10 cellular contexts compared by ENCODE assay signal in the genomic region with DNA sequence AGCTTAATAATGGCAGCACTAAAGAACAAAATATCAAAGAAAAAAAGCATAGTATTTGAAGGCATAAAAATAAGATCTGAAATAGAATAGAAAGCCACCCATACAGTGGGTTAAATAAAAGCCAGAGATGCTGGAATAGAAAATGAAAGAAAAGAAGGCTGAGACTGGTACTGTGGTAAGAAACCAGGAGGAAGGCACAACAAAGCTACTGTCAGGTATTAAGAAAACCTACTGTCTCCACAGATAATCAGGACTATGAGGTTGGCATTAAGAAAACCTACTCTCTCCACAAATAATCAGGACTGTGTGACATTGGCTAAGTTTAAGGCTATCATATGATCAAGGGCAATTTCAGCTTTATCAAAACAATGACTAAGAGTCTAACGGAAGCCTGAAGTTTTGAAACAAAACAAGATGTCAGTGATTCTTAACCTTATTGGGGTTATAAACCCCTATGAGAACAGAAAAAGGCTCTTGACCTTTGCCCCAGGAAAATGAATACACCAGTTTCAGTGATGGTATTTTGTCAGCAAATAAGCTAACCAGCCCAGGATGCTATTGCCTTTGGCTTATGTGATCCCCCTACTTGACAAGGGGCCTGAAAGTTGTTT. TPM values are rescaled to one million over a fixed set of nuclear protein-coding genes. Genes with fewer than 3 reads are reported as not detected.
DNase-seq lines count a peak whose midpoint lies in the region; ATAC-seq and TF ChIP-seq lines count a peak whose summit lies in the region.
"Had no signal": no experiment of that assay in that cellular context is flagged by ENCODE, and none has a peak within 500 bp of the region (broad histone marks: within the 10 kb centered on the region; RNA-seq: fewer than 3 reads in every experiment).

No MANE protein-coding gene starts in this region.

- peak in 1 of 3 donors; percentile 23 for DNase-seq in CD4-positive, CD25-positive, alpha-beta regulatory T cell
- no peak for DNase-seq in activated naive CD8-positive, alpha-beta T cell treated with anti-CD3 and anti-CD28 coated beads, Interleukin-2, amount 50 U/mL, for 24 hours
- no peak for DNase-seq in activated gamma-delta T cell treated with Interleukin-2 at 50 U/mL for 16 hours
- DNase-seq in substantia nigra (lab: John Stamatoyannopoulos, UW): no peak
- no peak for DNase-seq in tibial artery
- no peak for DNase-seq in activated naive CD4-positive, alpha-beta T cell (lab: John Stamatoyannopoulos, UW)

- H3K4me3 Mint-ChIP-seq in CD4-positive, CD25-positive, alpha-beta regulatory T cell: no peak overlapping the region
- H3K4me3 Mint-ChIP-seq in activated naive CD8-positive, alpha-beta T cell treated with anti-CD3 and anti-CD28 coated beads, Interleukin-2, amount 50 U/mL, for 24 hours: no peak overlapping the region

- H3K27ac Mint-ChIP-seq in CD4-positive, CD25-positive, alpha-beta regulatory T cell: no peak overlapping the region
- H3K27ac Mint-ChIP-seq in activated naive CD8-positive, alpha-beta T cell treated with anti-CD3 and anti-CD28 coated beads, Interleukin-2, amount 50 U/mL, for 24 hours: no peak overlapping the region

- no peak overlapping the region for H3K27ac ChIP-seq in CD4-positive, CD25-positive, alpha-beta regulatory T cell (ENCODE audit: insufficient read depth, low read length, poor library complexity, severe bottlenecking)
- H3K27ac ChIP-seq in substantia nigra (ENCODE audit: low read depth, low read length, poor library complexity, severe bottlenecking) (no peak overlapping the region), tibial artery (no peak overlapping the region)
- H3K27ac ChIP-seq: cardiac muscle cell had no signal

- H3K9me3 Mint-ChIP-seq in CD4-positive, CD25-positive, alpha-beta regulatory T cell: peaks cover 0 to 2% (median 0%) of the 10 kb centered on the region in 7 donors
- H3K9me3 Mint-ChIP-seq in activated naive CD8-positive, alpha-beta T cell treated with anti-CD3 and anti-CD28 coated beads, Interleukin-2, amount 50 U/mL, for 24 hours: no peaks in the 10 kb centered on the region

- peak overlapping the region; percentile 8 for H3K4me3 ChIP-seq in CD4-positive, CD25-positive, alpha-beta regulatory T cell (ENCODE audit: low read depth, low read length)
- H3K4me3 ChIP-seq in tibial artery: no peak overlapping the region
- H3K4me3 ChIP-seq: cardiac muscle cell, K562 had no signal

- peaks cover 25% of the 10 kb centered on the region for H3K27me3 Mint-ChIP-seq in CD4-positive, CD25-positive, alpha-beta regulatory T cell
- H3K27me3 Mint-ChIP-seq in activated naive CD8-positive, alpha-beta T cell treated with anti-CD3 and anti-CD28 coated beads, Interleukin-2, amount 50 U/mL, for 24 hours: no peaks in the 10 kb centered on the region

- H3K4me1 Mint-ChIP-seq in CD4-positive, CD25-positive, alpha-beta regulatory T cell: peaks cover 0 to 3% (median 0%) of the 10 kb centered on the region in 4 donors
- H3K4me1 Mint-ChIP-seq in activated naive CD8-positive, alpha-beta T cell treated with anti-CD3 and anti-CD28 coated beads, Interleukin-2, amount 50 U/mL, for 24 hours: peaks cover 63% of the 10 kb centered on the region

- H3K36me3 Mint-ChIP-seq in CD4-positive, CD25-positive, alpha-beta regulatory T cell: no peaks in the 10 kb centered on the region
- peaks cover 20% of the 10 kb centered on the region for H3K36me3 Mint-ChIP-seq in activated naive CD8-positive, alpha-beta T cell treated with anti-CD3 and anti-CD28 coated beads, Interleukin-2, amount 50 U/mL, for 24 hours (ENCODE audit: low read depth)

- H3K27me3 ChIP-seq in CD4-positive, CD25-positive, alpha-beta regulatory T cell (ENCODE audit: control insufficient read depth, insufficient read depth, low read length): no peaks in the 10 kb centered on the region
- no peaks in the 10 kb centered on the region for H3K27me3 ChIP-seq in tibial artery
- H3K27me3 ChIP-seq: cardiac muscle cell had no signal

- ATAC-seq in CD4-positive, CD25-positive, alpha-beta regulatory T cell (ENCODE audit: low read depth in 2 of 2): no peak
- ATAC-seq in GM19324 (IDR thresholded peaks at IDR 0.05; ENCODE audit: low FRiP score, unreplicated experiment): peak; percentile 55
- peak; percentile 48 for ATAC-seq in HG03135 (IDR thresholded peaks at IDR 0.05; ENCODE audit: unreplicated experiment)
- peak; percentile 4 for ATAC-seq in activated naive CD8-positive, alpha-beta T cell treated with anti-CD3 and anti-CD28 coated beads, Interleukin-2, amount 50 U/mL, for 24 hours
- ATAC-seq: K562 had no signal

- no peak for TF ChIP-seq CTCF in tibial artery (IDR thresholded peaks at IDR 0.05)

- no peaks in the 10 kb centered on the region for H3K4me1 ChIP-seq in CD4-positive, CD25-positive, alpha-beta regulatory T cell (ENCODE audit: control insufficient read depth, insufficient read depth, low read length, poor library complexity, severe bottlenecking)
- H3K4me1 ChIP-seq in tibial artery: no peaks in the 10 kb centered on the region

- H3K9me3 ChIP-seq in CD4-positive, CD25-positive, alpha-beta regulatory T cell (ENCODE audit: control insufficient read depth in 2 of 2, low read length in 2 of 2): no peaks in the 10 kb centered on the region
- H3K9me3 ChIP-seq in tibial artery: no peaks in the 10 kb centered on the region

- no peaks in the 10 kb centered on the region for H3K36me3 ChIP-seq in CD4-positive, CD25-positive, alpha-beta regulatory T cell (ENCODE audit: control insufficient read depth, insufficient read depth, low read length)
- H3K36me3 ChIP-seq in tibial artery: no peaks in the 10 kb centered on the region
- H3K36me3 ChIP-seq: cardiac muscle cell had no signal

- intact Hi-C loops in tibial artery (cut with DNase I; ENCODE audit: low total_unique reads): no loop called here

RNA-seq across cellular contexts. Expression of a gene that starts 24.4 kb away (rescaled TPM):
- 6.4 TPM for total RNA-seq in CD4-positive, CD25-positive, alpha-beta regulatory T cell
- polyA plus RNA-seq in CD4-positive, CD25-positive, alpha-beta regulatory T cell: under 1 TPM in 3 of 4 donors, not detected in 1; 0.47 to 0.69 (median 0.60) TPM
- total RNA-seq: cardiac muscle cell had no signal
- polyA plus RNA-seq: cardiac muscle cell, K562 had no signal

Comparison
In these comparisons a context has a peak if more than half of its experiments do, and no peak if none do; other contexts are left out.
1. ATAC-seq: peak in GM19324 (single experiment), HG03135 (single experiment) and activated naive CD8-positive, alpha-beta T cell treated with anti-CD3 and anti-CD28 coated beads, Interleukin-2, amount 50 U/mL, for 24 hours (single experiment); none in CD4-positive, CD25-positive, alpha-beta regulatory T cell (0 of 2).